Comparison of ENCODE assay signal across 8 cellular contexts in genomic region chr5:100731768-100732167, GRCh38.
DNase-seq lines count a peak whose midpoint lies in the region; ATAC-seq and FAIRE-seq lines count a peak whose summit lies in the region.

No MANE protein-coding gene starts in this region.

- peak overlapping the region; percentile 7 for H3K27ac ChIP-seq in CD4-positive, alpha-beta memory T cell (ENCODE audit: low read depth, low read length)

- H3K9me3 Mint-ChIP-seq in CD4-positive, alpha-beta memory T cell: no peaks in the 10 kb centered on the region
- no peaks in the 10 kb centered on the region for H3K9me3 Mint-ChIP-seq in T-helper 2 cell treated with Interferon-gamma antibody and Interleukin-4, amounts not matched to agents 5 μg/mL and 100 μg/mL, for 36 hours
- no peaks in the 10 kb centered on the region for H3K9me3 Mint-ChIP-seq in stimulated activated naive B cell treated with anti-CD40 and anti-IgM and Interleukin-4, amounts not matched to agents 10 μg/mL and 1 μg/mL and 100 μg/mL, for 72 hours

- no peaks in the 10 kb centered on the region for H3K36me3 ChIP-seq in CD4-positive, alpha-beta memory T cell (ENCODE audit: insufficient read depth, low read length)

- DNase-seq in CD4-positive, alpha-beta memory T cell: peak; percentile 38 to 66 (median 52)
- peak; percentile 25 for DNase-seq in T-helper 2 cell treated with Interferon-gamma antibody and Interleukin-4, amounts not matched to agents 5 μg/mL and 100 μg/mL, for 36 hours (ENCODE audit: low spot score)
- DNase-seq in stimulated activated naive B cell treated with anti-CD40 and anti-IgM and Interleukin-4, amounts not matched to agents 10 μg/mL and 1 μg/mL and 100 μg/mL, for 72 hours: no peak
- DNase-seq in frontal cortex (ENCODE audit: low spot score in 2 of 2): no peak
- DNase-seq in NCI-H69 (lab: John Stamatoyannopoulos, UW): no peak
- DNase-seq in NCI-H128 (lab: John Stamatoyannopoulos, UW; ENCODE audit: unreplicated experiment): no peak

- no peaks in the 10 kb centered on the region for H3K9me3 ChIP-seq in CD4-positive, alpha-beta memory T cell (ENCODE audit: control insufficient read depth in 1 of 2, low read length in 2 of 2)

- no peaks in the 10 kb centered on the region for H3K27me3 Mint-ChIP-seq in CD4-positive, alpha-beta memory T cell
- H3K27me3 Mint-ChIP-seq in T-helper 2 cell treated with Interferon-gamma antibody and Interleukin-4, amounts not matched to agents 5 μg/mL and 100 μg/mL, for 36 hours (ENCODE audit: low read depth): no peaks in the 10 kb centered on the region
- no peaks in the 10 kb centered on the region for H3K27me3 Mint-ChIP-seq in stimulated activated naive B cell treated with anti-CD40 and anti-IgM and Interleukin-4, amounts not matched to agents 10 μg/mL and 1 μg/mL and 100 μg/mL, for 72 hours

- H3K4me1 ChIP-seq in CD4-positive, alpha-beta memory T cell (ENCODE audit: insufficient read depth, low read length): peaks cover 13% of the 10 kb centered on the region

- FAIRE-seq in frontal cortex (lab: Jason Lieb, UNC): no peak

- ATAC-seq in GM18907 (IDR thresholded peaks at IDR 0.05; ENCODE audit: unreplicated experiment) (peak; percentile 96), HG03060 (IDR thresholded peaks at IDR 0.05; ENCODE audit: low read depth, unreplicated experiment) (peak; percentile 93)
- peak; percentile 76 to 87 for ATAC-seq in stimulated activated naive B cell treated with anti-CD40 and anti-IgM and Interleukin-4, amounts not matched to agents 10 μg/mL and 1 μg/mL and 100 μg/mL, for 72 hours (replicated peaks)

- H3K27me3 ChIP-seq in CD4-positive, alpha-beta memory T cell (ENCODE audit: insufficient read depth, low read length): no peaks in the 10 kb centered on the region

- no peaks in the 10 kb centered on the region for H3K36me3 Mint-ChIP-seq in CD4-positive, alpha-beta memory T cell
- no peaks in the 10 kb centered on the region for H3K36me3 Mint-ChIP-seq in T-helper 2 cell treated with Interferon-gamma antibody and Interleukin-4, amounts not matched to agents 5 μg/mL and 100 μg/mL, for 36 hours (ENCODE audit: low read depth)
- H3K36me3 Mint-ChIP-seq in stimulated activated naive B cell treated with anti-CD40 and anti-IgM and Interleukin-4, amounts not matched to agents 10 μg/mL and 1 μg/mL and 100 μg/mL, for 72 hours: no peaks in the 10 kb centered on the region

- H3K27ac Mint-ChIP-seq in CD4-positive, alpha-beta memory T cell: peak overlapping the region; percentile 70 to 93 (median 89)
- peak overlapping the region; percentile 88 for H3K27ac Mint-ChIP-seq in T-helper 2 cell treated with Interferon-gamma antibody and Interleukin-4, amounts not matched to agents 5 μg/mL and 100 μg/mL, for 36 hours
- H3K27ac Mint-ChIP-seq in stimulated activated naive B cell treated with anti-CD40 and anti-IgM and Interleukin-4, amounts not matched to agents 10 μg/mL and 1 μg/mL and 100 μg/mL, for 72 hours: peak overlapping the region; percentile 71

- POLR2A ChIA-PET in CD4-positive, alpha-beta memory T cell (lab: Charles Lee; ENCODE audit: partially characterized antibody): interaction anchor here (2.8 kb wide), 1 partner anchor 170 kb away, joined by 10 read pairs; no protein-coding TSS in a partner anchor

- CTCF ChIA-PET in CD4-positive, alpha-beta memory T cell (lab: Charles Lee; ENCODE audit: partially characterized antibody): no interaction called here

- peaks cover 5 to 10% (median 8%) of the 10 kb centered on the region in 4 donors for H3K4me1 Mint-ChIP-seq in CD4-positive, alpha-beta memory T cell
- peaks cover 22% of the 10 kb centered on the region for H3K4me1 Mint-ChIP-seq in T-helper 2 cell treated with Interferon-gamma antibody and Interleukin-4, amounts not matched to agents 5 μg/mL and 100 μg/mL, for 36 hours (ENCODE audit: low read depth)
- H3K4me1 Mint-ChIP-seq in stimulated activated naive B cell treated with anti-CD40 and anti-IgM and Interleukin-4, amounts not matched to agents 10 μg/mL and 1 μg/mL and 100 μg/mL, for 72 hours: peaks cover 6 to 7% of the 10 kb centered on the region in 2 donors

- H3K4me3 Mint-ChIP-seq in CD4-positive, alpha-beta memory T cell: peak overlapping the region; percentile 76 to 91 (median 81)
- H3K4me3 Mint-ChIP-seq in T-helper 2 cell treated with Interferon-gamma antibody and Interleukin-4, amounts not matched to agents 5 μg/mL and 100 μg/mL, for 36 hours: peak overlapping the region; percentile 80
- peak overlapping the region; percentile 76 to 77 for H3K4me3 Mint-ChIP-seq in stimulated activated naive B cell treated with anti-CD40 and anti-IgM and Interleukin-4, amounts not matched to agents 10 μg/mL and 1 μg/mL and 100 μg/mL, for 72 hours

- peak overlapping the region in 1 of 2 donors; percentile 2 for H3K4me3 ChIP-seq in CD4-positive, alpha-beta memory T cell (ENCODE audit: low read length in 2 of 2)

- intact Hi-C loops in CD4-positive, alpha-beta memory T cell (cut with micrococcal nuclease): loop anchor here (1.0 to 10.0 kb wide), 3 partner anchors 51 to 197 kb away; partner anchors contain the start of gene FAM174A

Comparison
In these comparisons a context has a peak if more than half of its experiments do, and no peak if none do; other contexts are left out.
1. DNase-seq: peak in CD4-positive, alpha-beta memory T cell (5 of 5) and T-helper 2 cell treated with Interferon-gamma antibody and Interleukin-4, amounts not matched to agents 5 μg/mL and 100 μg/mL, for 36 hours (single experiment); none in stimulated activated naive B cell treated with anti-CD40 and anti-IgM and Interleukin-4, amounts not matched to agents 10 μg/mL and 1 μg/mL and 100 μg/mL, for 72 hours (single experiment), frontal cortex (0 of 2), NCI-H69 (single experiment) and NCI-H128 (single experiment).
2. Peak in every context shown above with its lines, with median percentiles within 50 percentile points of each other: H3K27ac Mint-ChIP-seq, H3K4me3 Mint-ChIP-seq and ATAC-seq.